In the genomic region with DNA sequence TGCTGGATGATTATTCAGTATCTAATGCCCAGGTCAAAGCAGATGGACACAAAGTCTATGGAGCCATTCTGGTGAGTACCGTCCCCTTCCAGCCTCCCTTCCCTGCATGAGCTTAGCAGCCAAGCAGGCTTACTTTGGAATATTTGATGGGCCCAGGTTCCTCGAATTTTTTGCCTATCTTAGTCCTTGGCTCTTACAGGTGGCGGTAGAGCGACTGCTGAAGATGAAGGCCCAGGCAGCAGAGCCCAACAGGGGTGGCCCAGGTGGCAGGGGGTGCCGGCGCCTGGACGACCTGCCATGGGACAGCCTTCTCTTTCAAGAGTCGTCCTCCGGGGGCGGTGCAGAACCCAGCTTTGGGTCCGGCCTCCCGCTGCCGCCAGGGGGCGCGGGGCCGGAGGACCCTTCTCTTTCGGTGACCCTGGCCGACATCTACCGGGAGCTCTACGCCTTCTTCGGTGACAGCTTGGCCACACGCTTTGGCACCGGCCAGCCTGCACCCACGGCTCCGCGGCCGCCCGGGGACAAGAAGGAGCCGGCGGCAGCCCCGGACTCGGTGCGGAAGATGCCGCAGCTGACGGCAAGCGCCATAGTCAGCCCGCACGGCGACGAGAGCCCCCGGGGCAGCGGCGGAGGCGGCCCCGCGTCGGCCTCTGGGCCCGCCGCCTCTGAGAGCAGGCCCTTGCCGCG, we compare ENCODE assay signal across 8 cellular contexts. TPM values are rescaled to one million over a fixed set of nuclear protein-coding genes. Genes with fewer than 3 reads are reported as not detected.
DNase-seq lines count a peak whose midpoint lies in the region; ATAC-seq, FAIRE-seq and TF ChIP-seq lines count a peak whose summit lies in the region.

No MANE protein-coding gene starts in this region.

- whole genome bisulfite sequencing in right cardiac atrium = 1% methylated on average over 51 of the region's 51 CpGs

- peak overlapping the region; percentile 68 for H3K9ac ChIP-seq in rectal smooth muscle tissue (ENCODE audit: low read length)

- intact Hi-C loops in ascending aorta (cut with DNase I) = loop anchor here (1.0 kb wide), 5 partner anchors 15 to 76 kb away; partner anchors contain the start of genes NXF1, STX5, TAF6L and TEX54
- intact Hi-C loops in right cardiac atrium (cut with DNase I) = loop anchor here in 3 of 4 donors (5.0 to 10.0 kb wide), 2 partner anchors 76 to 78 kb away; no protein-coding TSS in a partner anchor
- intact Hi-C loops in uterus (cut with DNase I; ENCODE audit: low total_unique reads) = loop anchor here (2.0 kb wide), 1 partner anchor 76 kb away; no protein-coding TSS in a partner anchor

- H3K9me3 ChIP-seq in ascending aorta (no peaks in the 10 kb centered on the region), right cardiac atrium (ENCODE audit: control insufficient read depth, low read length) (no peaks in the 10 kb centered on the region), uterus (no peaks in the 10 kb centered on the region)

- no peaks in the 10 kb centered on the region for H3K27me3 ChIP-seq in ascending aorta
- H3K27me3 ChIP-seq in right cardiac atrium (ENCODE audit: control insufficient read depth, insufficient read depth) = no peaks in the 10 kb centered on the region
- no peaks in the 10 kb centered on the region for H3K27me3 ChIP-seq in rectal smooth muscle tissue (ENCODE audit: control insufficient read depth, insufficient read depth, low read length)
- no peaks in the 10 kb centered on the region for H3K27me3 ChIP-seq in uterus

- peaks cover 5 to 23% of the 10 kb centered on the region in 2 donors for H3K36me3 ChIP-seq in ascending aorta
- peaks cover 20% of the 10 kb centered on the region for H3K36me3 ChIP-seq in rectal smooth muscle tissue (ENCODE audit: control insufficient read depth, insufficient read depth, low read length)
- H3K36me3 ChIP-seq in uterus = no peaks in the 10 kb centered on the region

- TF ChIP-seq POLR2A in GM12891 (IDR thresholded peaks at IDR 0.05; ENCODE audit: low read depth, low read length) = no peak
- TF ChIP-seq POLR2A in uterus (IDR thresholded peaks at IDR 0.05) = no peak

- H3K27ac ChIP-seq in ascending aorta (peak overlapping the region; percentile 86 to 97), right cardiac atrium (ENCODE audit: low read length) (peak overlapping the region; percentile 93), rectal smooth muscle tissue (ENCODE audit: low read depth, low read length) (peak overlapping the region; percentile 89), uterus (peak overlapping the region; percentile 96 to 97)

- DNase-seq in GM12891 (ENCODE audit: insufficient read length, low spot score) (peak; percentile 89), NCI-H146 (lab: John Stamatoyannopoulos, UW) (peak; percentile 83), T-helper 22 cell (ENCODE audit: low read depth) (peak; percentile 67), ascending aorta (ENCODE audit: low spot score in 2 of 2) (peak; percentile 51 to 95), right cardiac atrium (peak; percentile 88 to 96 (median 95)), uterus (peak; percentile 87 to 88)

- H3K4me1 ChIP-seq in ascending aorta (peaks cover 4 to 24% of the 10 kb centered on the region in 2 donors), right cardiac atrium (ENCODE audit: control insufficient read depth, insufficient read depth, low read length) (peaks cover 3% of the 10 kb centered on the region), rectal smooth muscle tissue (ENCODE audit: control insufficient read depth, insufficient read depth, low read length) (peaks cover 9% of the 10 kb centered on the region), uterus (no peaks in the 10 kb centered on the region)

- peak; percentile 82 for FAIRE-seq in GM12891 (lab: Jason Lieb, UNC)

- peak overlapping the region; percentile 78 to 94 for H3K4me3 ChIP-seq in ascending aorta
- H3K4me3 ChIP-seq in right cardiac atrium (ENCODE audit: low read length) = peak overlapping the region; percentile 82
- peak overlapping the region; percentile 100 for H3K4me3 ChIP-seq in rectal smooth muscle tissue (ENCODE audit: low read length)
- H3K4me3 ChIP-seq in uterus = peak overlapping the region; percentile 84 to 96

- TF ChIP-seq CTCF in ascending aorta (IDR thresholded peaks at IDR 0.05) (peak; percentile 94 to 99 (median 97)), uterus (IDR thresholded peaks at IDR 0.05) (peak; percentile 96 to 98 (median 96))

- ATAC-seq in HG02852 (IDR thresholded peaks at IDR 0.05; ENCODE audit: unreplicated experiment) (peak; percentile 69), right cardiac atrium (peak; percentile 80 to 87)

TF ChIP-seq in GM12891, 5 proteins besides CTCF, POLR2A, EP300 and RAD21:
- no peak for TF ChIP-seq POU2F2 (IDR thresholded peaks at IDR 0.05; ENCODE audit: low read depth, low read length)
- TF ChIP-seq TAF1 (IDR thresholded peaks at IDR 0.05; ENCODE audit: low read depth, low read length) = 0 out of 2 replicates have a peak, but pooled peaks have one; percentile 16

RNA-seq across cellular contexts. Expression of gene TMEM179B, which starts 0.7 kb away (rescaled TPM):
- polyA plus RNA-seq in GM12891 (2012; ENCODE audit: low read depth, missing spikeins) = 25.1 TPM
- 102 TPM for total RNA-seq in ascending aorta
- total RNA-seq in right cardiac atrium = 10 to 100 TPM; 19.2 to 21.8 (median 19.7) TPM
- polyA plus RNA-seq in right cardiac atrium = 29.7 TPM
- total RNA-seq in uterus = 10 to 100 TPM; 22.3 to 83.8 (median 34.2) TPM

RNA-seq across cellular contexts. Expression of gene TMEM223, which starts 5.3 kb away (rescaled TPM):
- polyA plus RNA-seq in GM12891 (2012; ENCODE audit: low read depth, missing spikeins) = 11.4 TPM
- total RNA-seq in ascending aorta (92.5 TPM), right cardiac atrium (10 to 100 TPM; 12.7 to 17.2 (median 16.3) TPM), uterus (10 to 100 TPM in 2 of 4 donors, 1 to 10 TPM in 2; 1.0 to 28.0 (median 10.0) TPM)
- polyA plus RNA-seq in right cardiac atrium = 29.5 TPM

RNA-seq across cellular contexts. Expression of gene TAF6L, which starts 15.3 kb away (rescaled TPM):
- 20.8 TPM for polyA plus RNA-seq in GM12891 (2012; ENCODE audit: low read depth, missing spikeins)
- total RNA-seq in ascending aorta = 51.7 TPM
- total RNA-seq in right cardiac atrium = 10 to 100 TPM in 1 of 4 donors, 1 to 10 TPM in 3; 8.0 to 17.1 (median 9.6) TPM
- polyA plus RNA-seq in right cardiac atrium = 10.4 TPM
- 10 to 100 TPM in 3 of 4 donors, 1 to 10 TPM in 1; 6.8 to 34.3 (median 24.1) TPM for total RNA-seq in uterus

RNA-seq across cellular contexts. Expression of gene NXF1, which starts 18.8 kb away (rescaled TPM):
- polyA plus RNA-seq in GM12891 (2012; ENCODE audit: low read depth, missing spikeins) = 62.7 TPM
- total RNA-seq in ascending aorta (41.8 TPM), right cardiac atrium (10 to 100 TPM; 40.3 to 56.4 (median 47.1) TPM), uterus (10 to 100 TPM; 41.0 to 96.2 (median 50.2) TPM)
- 45.8 TPM for polyA plus RNA-seq in right cardiac atrium

RNA-seq across cellular contexts. Expression of gene POLR2G, which starts 25.1 kb away (rescaled TPM):
- 145 TPM for polyA plus RNA-seq in GM12891 (2012; ENCODE audit: low read depth, missing spikeins)
- total RNA-seq in ascending aorta = 110 TPM
- 10 to 100 TPM; 34.4 to 43.3 (median 37.4) TPM for total RNA-seq in right cardiac atrium
- 51.1 TPM for polyA plus RNA-seq in right cardiac atrium
- 10 to 100 TPM; 55.0 to 97.6 (median 76.0) TPM for total RNA-seq in uterus

Comparison
In these comparisons a context has a peak if more than half of its experiments do, and no peak if none do; other contexts are left out.
1. Peak in every context shown above with its lines: DNase-seq, ATAC-seq, H3K4me3 ChIP-seq and H3K27ac ChIP-seq.